In the genomic region with DNA sequence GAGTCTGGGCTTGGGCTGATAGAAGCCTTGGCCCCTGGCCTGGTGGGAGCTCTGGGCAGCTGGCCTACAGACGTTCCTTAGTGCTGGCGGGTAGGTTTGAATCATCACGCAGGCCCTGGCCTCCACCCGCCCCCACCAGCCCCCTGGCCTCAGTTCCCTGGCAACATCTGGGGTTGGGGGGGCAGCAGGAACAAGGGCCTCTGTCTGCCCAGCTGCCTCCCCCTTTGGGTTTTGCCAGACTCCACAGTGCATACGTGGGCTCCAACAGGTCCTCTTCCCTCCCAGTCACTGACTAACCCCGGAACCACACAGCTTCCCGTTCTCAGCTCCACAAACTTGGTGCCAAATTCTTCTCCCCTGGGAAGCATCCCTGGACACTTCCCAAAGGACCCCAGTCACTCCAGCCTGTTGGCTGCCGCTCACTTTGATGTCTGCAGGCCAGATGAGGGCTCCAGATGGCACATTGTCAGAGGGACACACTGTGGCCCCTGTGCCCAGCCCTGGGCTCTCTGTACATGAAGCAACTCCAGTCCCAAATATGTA, we compare ENCODE assay signal across 8 cellular contexts. TPM values are rescaled to one million over a fixed set of nuclear protein-coding genes. Genes with fewer than 3 reads are reported as not detected.
A peak's percentile ranks its signal among the peaks of the same experiment; 100 is the strongest.
DNase-seq lines count a peak whose midpoint lies in the region; ATAC-seq and TF ChIP-seq lines count a peak whose summit lies in the region.

No MANE protein-coding gene starts in this region.

- H3K4me1 Mint-ChIP-seq in activated CD4-positive, alpha-beta T cell treated with anti-CD3 and anti-CD28 coated beads for 36 hours: peaks cover 13% of the 10 kb centered on the region
- H3K4me1 Mint-ChIP-seq in activated naive CD8-positive, alpha-beta T cell treated with anti-CD3 and anti-CD28 coated beads, Interleukin-2, amount 10 ng/mL, durations not matched to agents 7 days and 5 days: peaks cover 15% of the 10 kb centered on the region

- no peaks in the 10 kb centered on the region for H3K9me3 Mint-ChIP-seq in activated CD4-positive, alpha-beta T cell treated with anti-CD3 and anti-CD28 coated beads for 36 hours (ENCODE audit: low read depth)
- no peaks in the 10 kb centered on the region for H3K9me3 Mint-ChIP-seq in activated naive CD8-positive, alpha-beta T cell treated with anti-CD3 and anti-CD28 coated beads, Interleukin-2, amount 10 ng/mL, durations not matched to agents 7 days and 5 days

- POLR2A ChIA-PET in activated CD4-positive, alpha-beta T cell treated with anti-CD3 and anti-CD28 coated beads for 36 hours (lab: Charles Lee): interaction anchor here (1.4 to 1.8 kb wide), 2 partner anchors 44 to 140 kb away, joined by 4 to 10 read pairs; partner anchors contain the start of gene GTPBP2
- POLR2A ChIA-PET in activated naive CD8-positive, alpha-beta T cell treated with anti-CD3 and anti-CD28 coated beads, Interleukin-2, amount 10 ng/mL, durations not matched to agents 7 days and 5 days (lab: Charles Lee): interaction anchor here (0.6 to 4.2 kb wide), 7 partner anchors 44 to 478 kb away, joined by 3 to 34 read pairs (median 10); partner anchors contain the start of genes GTPBP2 and HSP90AB1

- peaks cover 4% of the 10 kb centered on the region for H3K27me3 Mint-ChIP-seq in activated CD4-positive, alpha-beta T cell treated with anti-CD3 and anti-CD28 coated beads for 36 hours
- H3K27me3 Mint-ChIP-seq in activated naive CD8-positive, alpha-beta T cell treated with anti-CD3 and anti-CD28 coated beads, Interleukin-2, amount 10 ng/mL, durations not matched to agents 7 days and 5 days: peaks cover 8% of the 10 kb centered on the region

- peak overlapping the region in 1 of 2 donors; percentile 80 for H3K27ac ChIP-seq in testis

- 29 to 32% methylated on average over 7 to 8 of the region's 8 CpGs for WGBS in testis, 2 donors

- peaks cover 20% of the 10 kb centered on the region for H3K4me1 ChIP-seq in testis

- peaks cover 18% of the 10 kb centered on the region for H3K36me3 Mint-ChIP-seq in activated CD4-positive, alpha-beta T cell treated with anti-CD3 and anti-CD28 coated beads for 36 hours (ENCODE audit: low read depth)
- peaks cover 6% of the 10 kb centered on the region for H3K36me3 Mint-ChIP-seq in activated naive CD8-positive, alpha-beta T cell treated with anti-CD3 and anti-CD28 coated beads, Interleukin-2, amount 10 ng/mL, durations not matched to agents 7 days and 5 days

- peak overlapping the region; percentile 96 for H3K4me3 Mint-ChIP-seq in activated CD4-positive, alpha-beta T cell treated with anti-CD3 and anti-CD28 coated beads for 36 hours
- peak overlapping the region; percentile 98 for H3K4me3 Mint-ChIP-seq in activated naive CD8-positive, alpha-beta T cell treated with anti-CD3 and anti-CD28 coated beads, Interleukin-2, amount 10 ng/mL, durations not matched to agents 7 days and 5 days

- H3K4me3 ChIP-seq in testis: no peak overlapping the region

- TF ChIP-seq POLR2A in testis (IDR thresholded peaks at IDR 0.05): no peak

- DNase-seq in activated CD4-positive, alpha-beta T cell treated with anti-CD3 and anti-CD28 coated beads for 36 hours: no peak
- DNase-seq in activated CD4-positive, alpha-beta T cell treated with anti-CD3 and anti-CD28 coated beads, Interleukin-2, amount 50 U/mL, for 48 hours: no peak
- no peak for DNase-seq in activated naive CD8-positive, alpha-beta T cell treated with anti-CD3 and anti-CD28 coated beads, Interleukin-2, amount 10 ng/mL, durations not matched to agents 7 days and 5 days
- DNase-seq in left colon: peak; percentile 44 to 47
- peak; percentile 64 for DNase-seq in testis
- DNase-seq in NCI-H2196 (lab: John Stamatoyannopoulos, UW; ENCODE audit: unreplicated experiment): no peak

- H3K27me3 ChIP-seq in testis: no peaks in the 10 kb centered on the region

- H3K27ac Mint-ChIP-seq in activated CD4-positive, alpha-beta T cell treated with anti-CD3 and anti-CD28 coated beads for 36 hours: peak overlapping the region; percentile 84
- peak overlapping the region; percentile 90 for H3K27ac Mint-ChIP-seq in activated naive CD8-positive, alpha-beta T cell treated with anti-CD3 and anti-CD28 coated beads, Interleukin-2, amount 10 ng/mL, durations not matched to agents 7 days and 5 days

- CTCF ChIA-PET in activated CD4-positive, alpha-beta T cell treated with anti-CD3 and anti-CD28 coated beads for 36 hours (lab: Charles Lee): interaction anchor here (0.5 to 4.4 kb wide), 28 partner anchors 8 to 618 kb away, joined by 3 to 46 read pairs (median 3); partner anchors contain the start of genes CDC5L and MRPS18A

- intact Hi-C loops in activated CD4-positive, alpha-beta T cell treated with anti-CD3 and anti-CD28 coated beads for 36 hours (cut with DNase I, micrococcal nuclease): loop anchor here (1.0 to 5.0 kb wide), 6 partner anchors 69 to 310 kb away; partner anchors contain the start of gene MRPS18A (in 1 of the 2)
- intact Hi-C loops in left colon (cut with DNase I, micrococcal nuclease) (loop anchor here (5.0 to 10.0 kb wide), 2 partner anchors 308 to 316 kb away; no protein-coding TSS in a partner anchor), testis (cut with DNase I; ENCODE audit: low total_unique reads) (loop anchor here (10.0 kb wide), 1 partner anchor 104 kb away; no protein-coding TSS in a partner anchor)

- TF ChIP-seq CTCF in testis (IDR thresholded peaks at IDR 0.05): no peak

- no peaks in the 10 kb centered on the region for H3K9me3 ChIP-seq in testis

- no peaks in the 10 kb centered on the region for H3K36me3 ChIP-seq in testis (ENCODE audit: low read depth, missing control alignments)

- ATAC-seq in activated CD4-positive, alpha-beta T cell treated with anti-CD3 and anti-CD28 coated beads for 36 hours: no peak
- no peak for ATAC-seq in activated naive CD8-positive, alpha-beta T cell treated with anti-CD3 and anti-CD28 coated beads, Interleukin-2, amount 10 ng/mL, durations not matched to agents 7 days and 5 days (ENCODE audit: low read depth)
- ATAC-seq in left colon (no peak), HG03571 (IDR thresholded peaks at IDR 0.05; ENCODE audit: unreplicated experiment) (no peak), HG03565 (IDR thresholded peaks at IDR 0.05; ENCODE audit: unreplicated experiment) (no peak)

RNA-seq across cellular contexts. Expression of gene VEGFA, which starts 1.0 kb away (rescaled TPM):
- total RNA-seq in activated CD4-positive, alpha-beta T cell treated with anti-CD3 and anti-CD28 coated beads for 36 hours: 10 to 100 TPM; 64.6 to 72.8 TPM
- 10 to 100 TPM; 33.6 to 39.5 TPM for total RNA-seq in activated naive CD8-positive, alpha-beta T cell treated with anti-CD3 and anti-CD28 coated beads, Interleukin-2, amount 10 ng/mL, durations not matched to agents 7 days and 5 days
- total RNA-seq in left colon (100 to 1,000 TPM; 107 to 110 TPM), testis (10 to 100 TPM in 1 of 2 donors, 1 to 10 TPM in 1; 6.1 to 15.2 TPM)
- polyA plus RNA-seq in testis (ENCODE audit: insufficient read depth, low read depth, low replicate concordance): 14.9 TPM

Comparison
In these comparisons a context has a peak if more than half of its experiments do, and no peak if none do; other contexts are left out.
1. DNase-seq: peak in left colon (2 of 2) and testis (single experiment); none in activated CD4-positive, alpha-beta T cell treated with anti-CD3 and anti-CD28 coated beads for 36 hours (single experiment), activated CD4-positive, alpha-beta T cell treated with anti-CD3 and anti-CD28 coated beads, Interleukin-2, amount 50 U/mL, for 48 hours (0 of 2), activated naive CD8-positive, alpha-beta T cell treated with anti-CD3 and anti-CD28 coated beads, Interleukin-2, amount 10 ng/mL, durations not matched to agents 7 days and 5 days (single experiment) and NCI-H2196 (single experiment).